Comparison of ENCODE assay signal across 8 cellular contexts in the genomic region with DNA sequence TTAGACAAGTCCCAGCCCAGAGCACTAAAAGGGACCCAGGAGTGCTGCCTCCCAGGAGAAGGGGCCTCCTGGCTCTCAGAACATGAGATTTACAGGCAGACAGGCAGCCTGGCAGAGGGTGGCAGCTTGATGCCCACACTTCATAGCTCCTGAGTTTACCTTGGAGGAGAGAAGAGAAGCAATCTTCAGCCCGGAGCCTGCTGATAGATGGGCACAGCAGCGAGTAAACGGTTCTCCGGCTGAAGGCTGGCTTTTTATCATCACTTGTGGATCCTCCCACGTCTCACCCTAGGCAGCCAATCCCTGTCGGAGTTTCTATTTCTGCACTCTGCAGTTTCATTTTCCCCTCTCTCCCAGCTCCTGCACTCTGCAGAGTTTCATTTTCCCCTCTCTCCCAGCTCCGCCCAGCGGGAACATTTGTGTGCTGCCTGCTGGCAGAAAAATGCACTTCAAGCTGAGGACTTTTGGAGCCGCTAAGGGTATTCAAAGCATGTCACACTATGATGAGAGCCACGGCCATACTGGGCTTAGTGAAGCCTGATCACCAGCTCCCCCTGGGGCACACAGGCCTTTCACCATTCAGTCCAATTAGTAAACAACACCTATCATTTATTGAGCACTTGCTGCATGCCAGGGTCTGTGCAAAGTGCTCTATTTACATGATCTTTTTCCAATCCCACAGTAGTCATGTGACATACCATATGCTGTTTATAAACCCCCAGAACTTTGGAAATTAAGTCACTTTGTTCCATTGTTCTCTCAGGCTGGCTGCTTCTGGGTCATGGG. TPM values are rescaled to one million over a fixed set of nuclear protein-coding genes. Genes with fewer than 3 reads are reported as not detected.
DNase-seq lines count a peak whose midpoint lies in the region; ATAC-seq, FAIRE-seq and TF ChIP-seq lines count a peak whose summit lies in the region.

Gene IFI6, minus strand, starts transcription at position 229 of the 786 bp plus-strand sequence. CDS start 2,878 bp downstream, outside the sequence.

- DNase-seq in AG20443 (ENCODE audit: low spot score) (peak; percentile 94), NCI-H510A treated with DMSO at 0.1 percent for 48 hours (lab: John Stamatoyannopoulos, UW) (peak; percentile 97), left colon (peak; percentile 78 to 87)
- peak; percentile 88 for DNase-seq in activated CD4-positive, alpha-beta T cell treated with anti-CD3 and anti-CD28 coated beads for 36 hours
- DNase-seq in stimulated activated CD4-positive, alpha-beta T cell treated with anti-CD3 and anti-CD28 coated beads, Interleukin-1b, Interleukin-23, amount 100 ng/mL, for 48 hours, result peak; percentile 79

- peaks cover 31% of the 10 kb centered on the region for H3K4me1 Mint-ChIP-seq in activated CD4-positive, alpha-beta T cell treated with anti-CD3 and anti-CD28 coated beads for 36 hours

- peak; percentile 90 for ATAC-seq in HG03354 (IDR thresholded peaks at IDR 0.05; ENCODE audit: poor library complexity, severe bottlenecking, unreplicated experiment)
- ATAC-seq in activated CD4-positive, alpha-beta T cell treated with anti-CD3 and anti-CD28 coated beads for 36 hours, result peak; percentile 91
- ATAC-seq in left colon, result peak; percentile 99

- peak; percentile 98 for TF ChIP-seq POLR2A in GM18951 (IDR thresholded peaks at IDR 0.05; ENCODE audit: extremely low read depth, insufficient read depth, insufficient read length)

- H3K4me3 Mint-ChIP-seq in activated CD4-positive, alpha-beta T cell treated with anti-CD3 and anti-CD28 coated beads for 36 hours, result peak within 1 kb of the TSS; percentile 83

- CTCF ChIA-PET in activated CD4-positive, alpha-beta T cell treated with anti-CD3 and anti-CD28 coated beads for 36 hours (lab: Charles Lee), result interaction anchor here (0.6 to 1.7 kb wide), 18 partner anchors 10 to 1410 kb away, joined by 3 to 18 read pairs (median 3); partner anchors contain the start of genes FAM76A, PPP1R8 and STX12

- in situ Hi-C loops in GM18951 (cut with MboI; ENCODE audit: low sequenced_read_pairs, unreplicated experiment), result no loop called here

- H3K36me3 Mint-ChIP-seq in activated CD4-positive, alpha-beta T cell treated with anti-CD3 and anti-CD28 coated beads for 36 hours (ENCODE audit: low read depth), result peaks cover 4% of the 10 kb centered on the region

- peak; percentile 53 for FAIRE-seq in colon (lab: Jason Lieb, UNC)

- H3K27ac Mint-ChIP-seq in activated CD4-positive, alpha-beta T cell treated with anti-CD3 and anti-CD28 coated beads for 36 hours, result peak within 1 kb of the TSS; percentile 89

- no peaks in the 10 kb centered on the region for H3K27me3 Mint-ChIP-seq in activated CD4-positive, alpha-beta T cell treated with anti-CD3 and anti-CD28 coated beads for 36 hours

- POLR2A ChIA-PET in activated CD4-positive, alpha-beta T cell treated with anti-CD3 and anti-CD28 coated beads for 36 hours (lab: Charles Lee), result interaction anchor here (0.9 to 1.4 kb wide), 4 partner anchors 54 to 158 kb away, joined by 3 to 9 read pairs (median 5); partner anchors contain the start of genes FAM76A, PPP1R8 and STX12

- no peaks in the 10 kb centered on the region for H3K9me3 Mint-ChIP-seq in activated CD4-positive, alpha-beta T cell treated with anti-CD3 and anti-CD28 coated beads for 36 hours (ENCODE audit: low read depth)

- intact Hi-C loops in activated CD4-positive, alpha-beta T cell treated with anti-CD3 and anti-CD28 coated beads for 36 hours (cut with DNase I, micrococcal nuclease), result loop anchor here (1.0 to 5.0 kb wide), 5 partner anchors 53 to 528 kb away; partner anchors contain the start of genes FAM76A (in 2 of the 2), STX12 (in 2 of the 2) and PPP1R8 (in 1 of the 2)
- intact Hi-C loops in left colon (cut with DNase I, micrococcal nuclease), result loop anchor here in 1 of 2 donors (5.0 kb wide), 1 partner anchor 55 kb away; the partner anchor contains the start of gene FAM76A

RNA-seq across cellular contexts. Expression of gene IFI6, which starts in this region (rescaled TPM):
- 10 to 100 TPM; 41.8 to 62.5 TPM for total RNA-seq in activated CD4-positive, alpha-beta T cell treated with anti-CD3 and anti-CD28 coated beads for 36 hours
- 10 to 100 TPM; 15.7 to 19.6 TPM for total RNA-seq in left colon

Comparison
In these comparisons a context has a peak if more than half of its experiments do, and no peak if none do; other contexts are left out.
1. Peak in every context shown above with its lines: DNase-seq and ATAC-seq.